2 cellular contexts compared by ENCODE assay signal in genomic region chr7:2862831-2863361, GRCh38.
TF ChIP-seq lines count a peak whose summit lies in the region.

No MANE protein-coding gene starts in this region.

TF ChIP-seq in SK-N-SH, 30 proteins besides CTCF, POLR2A, EP300 and RAD21 (continued from another document):
- no peak for TF ChIP-seq IRF3 (IDR thresholded peaks at IDR 0.05; ENCODE audit: low read depth, low read length)
- no peak for TF ChIP-seq MEF2A (IDR thresholded peaks at IDR 0.05; ENCODE audit: borderline replicate concordance, low read depth)
- no peak for TF ChIP-seq JUND (IDR thresholded peaks at IDR 0.05)
- no peak for TF ChIP-seq FOXJ3 (CRISPR knock-in tag; IDR thresholded peaks at IDR 0.05)
- TF ChIP-seq SIN3A (IDR thresholded peaks at IDR 0.05; ENCODE audit: borderline replicate concordance, low read depth, low read length) = no peak
- TF ChIP-seq NRF1 (IDR thresholded peaks at IDR 0.05; ENCODE audit: low read depth, low read length) = no peak
- no peak for TF ChIP-seq YY1 (IDR thresholded peaks at IDR 0.05; ENCODE audit: low read depth)
- TF ChIP-seq USF1 (IDR thresholded peaks at IDR 0.05; ENCODE audit: borderline replicate concordance, low read depth) = no peak
- no peak for TF ChIP-seq RFX5 (IDR thresholded peaks at IDR 0.05; ENCODE audit: low read length)
- TF ChIP-seq ELF1 (IDR thresholded peaks at IDR 0.05) = no peak
- no peak for TF ChIP-seq TAF1 (IDR thresholded peaks at IDR 0.05; ENCODE audit: borderline replicate concordance, low read depth, low read length)
- no peak for TF ChIP-seq FOXM1 (IDR thresholded peaks at IDR 0.05; ENCODE audit: low read depth)
- no peak for TF ChIP-seq TEAD4 (IDR thresholded peaks at IDR 0.05; ENCODE audit: borderline replicate concordance, insufficient read depth)
- no peak for TF ChIP-seq PBX3 (IDR thresholded peaks at IDR 0.05)
- TF ChIP-seq GATA2 (CRISPR knock-in tag; IDR thresholded peaks at IDR 0.05) = no peak

TF ChIP-seq in SK-N-SH treated with all-trans-retinoic acid at 6 μM for 48 hours, 23 proteins besides CTCF, POLR2A, EP300 and RAD21 (continued from another document):
- TF ChIP-seq CSRNP3 (CRISPR knock-in tag; IDR thresholded peaks at IDR 0.05) (no peak), ZNF70 (CRISPR knock-in tag; IDR thresholded peaks at IDR 0.05) (no peak), POU6F1 (CRISPR knock-in tag; IDR thresholded peaks at IDR 0.05; ENCODE audit: borderline replicate concordance, low read depth) (no peak), CREB5 (CRISPR knock-in tag; IDR thresholded peaks at IDR 0.05; ENCODE audit: low read depth) (no peak), OSR1 (CRISPR knock-in tag; IDR thresholded peaks at IDR 0.05) (no peak), ZNF565 (CRISPR knock-in tag; conservative IDR thresholded peaks at IDR 0.05; ENCODE audit: low read depth) (no peak), RARB (CRISPR knock-in tag; IDR thresholded peaks at IDR 0.05) (no peak), GLIS3 (CRISPR knock-in tag; IDR thresholded peaks at IDR 0.05) (no peak)
